8 cellular contexts compared by ENCODE assay signal in the genomic region with DNA sequence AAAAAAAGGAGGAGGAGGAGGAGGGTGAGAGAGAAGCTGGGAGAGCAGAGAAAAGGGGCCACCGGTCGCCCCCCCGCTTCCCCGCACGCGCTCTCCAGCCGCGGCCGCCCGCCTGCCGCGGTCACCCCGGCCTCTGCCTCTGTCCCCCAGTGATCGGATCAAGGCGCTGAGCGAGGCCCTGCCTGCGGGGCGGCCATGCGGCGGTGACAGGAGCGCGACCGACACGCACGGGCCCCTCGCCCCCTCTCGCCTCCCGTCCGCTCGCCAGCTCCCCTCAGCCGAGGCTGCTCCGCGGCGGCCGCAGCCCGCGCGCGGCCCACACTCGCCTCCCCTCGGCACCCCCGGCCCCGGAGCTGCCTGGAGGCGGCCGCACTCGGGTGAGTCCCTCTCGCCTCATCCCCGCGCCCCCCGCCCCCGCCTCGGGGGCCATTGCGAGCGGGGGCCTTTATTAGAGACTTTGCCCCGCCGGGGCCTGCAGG. TPM values are rescaled to one million over a fixed set of nuclear protein-coding genes. Genes with fewer than 3 reads are reported as not detected.
DNase-seq lines count a peak whose midpoint lies in the region; ATAC-seq and TF ChIP-seq lines count a peak whose summit lies in the region.

GTF2I (plus strand) TSS at position 27 of the 479 bp plus-strand sequence. CDS start 31,411 bp downstream, outside the sequence.

- H3K36me3 ChIP-seq in iPS DF 6.9 (ENCODE audit: control insufficient read depth, insufficient read depth, low read length) (no peaks in the 10 kb centered on the region), skeletal muscle tissue (ENCODE audit: control insufficient read depth in 3 of 3, insufficient read depth in 3 of 3, low read length in 3 of 3) (peaks cover 0 to 2% (median 0%) of the 10 kb centered on the region in 3 donors)

- H3K27me3 ChIP-seq in iPS DF 6.9 (ENCODE audit: control insufficient read depth, insufficient read depth, low read length): no peaks in the 10 kb centered on the region
- H3K27me3 ChIP-seq in skeletal muscle tissue (ENCODE audit: control insufficient read depth in 3 of 3, insufficient read depth in 3 of 3, low read length in 3 of 3): no peaks in the 10 kb centered on the region

- peaks cover 1% of the 10 kb centered on the region; the same call in 1 of the 2 replicates for H3K4me1 ChIP-seq in iPS DF 6.9 (ENCODE audit: control insufficient read depth, insufficient read depth, low read length)
- H3K4me1 ChIP-seq in skeletal muscle tissue (ENCODE audit: control insufficient read depth in 3 of 3, insufficient read depth in 3 of 3, low read length in 3 of 3): peaks cover 39 to 49% (median 39%) of the 10 kb centered on the region in 3 donors

- DNase-seq in LNCaP clone FGC (ENCODE audit: low read depth) (no peak), iPS DF 6.9 (ENCODE audit: low read depth, low spot score) (no peak), retina (no peak), KG1 (lab: John Stamatoyannopoulos, UW) (no peak)

- no CpG with 5 or more reads among the region's 56 CpGs for WGBS in iPS DF 6.9 (ENCODE audit: insufficient coverage, insufficient read length)

- peak within 1 kb of the TSS; percentile 96 for H3K4me3 ChIP-seq in GM08714 (ENCODE audit: low read length)
- H3K4me3 ChIP-seq in LNCaP clone FGC (ENCODE audit: low read depth, low read length): peak within 1 kb of the TSS; percentile 90
- H3K4me3 ChIP-seq in iPS DF 6.9 (ENCODE audit: low read length): peak within 1 kb of the TSS; percentile 95
- H3K4me3 ChIP-seq in skeletal muscle tissue (ENCODE audit: low read length in 3 of 3): peak within 1 kb of the TSS; percentile 81 to 93 (median 83)

- H3K9me3 ChIP-seq in iPS DF 6.9 (ENCODE audit: control insufficient read depth, insufficient read depth, low read length) (no peaks in the 10 kb centered on the region), skeletal muscle tissue (ENCODE audit: control insufficient read depth in 3 of 3, low read length in 3 of 3) (no peaks in the 10 kb centered on the region)

- H3K27ac ChIP-seq in angular gyrus (ENCODE audit: low read depth, low read length) (peak within 1 kb of the TSS; percentile 99), iPS DF 6.9 (ENCODE audit: low read length) (no peak within 1 kb of the TSS), skeletal muscle tissue (ENCODE audit: low read depth, low read length) (peak within 1 kb of the TSS; percentile 99)

- no peak for TF ChIP-seq CTCF in LNCaP clone FGC (IDR thresholded peaks at IDR 0.05; ENCODE audit: control insufficient read depth, extremely low read depth, insufficient read depth)

- ATAC-seq in GM21786 (IDR thresholded peaks at IDR 0.05; ENCODE audit: unreplicated experiment): peak; percentile 6

- H3K9ac ChIP-seq in skeletal muscle tissue (ENCODE audit: low read depth in 1 of 3, low read length in 3 of 3): peak within 1 kb of the TSS; percentile 86 to 98 (median 95)

RNA-seq across cellular contexts. Expression of gene GTF2I, which starts in this region (rescaled TPM):
- 122 TPM for total RNA-seq in skeletal muscle tissue
